ENCODE assay signal across 14 cellular contexts in the genomic region with DNA sequence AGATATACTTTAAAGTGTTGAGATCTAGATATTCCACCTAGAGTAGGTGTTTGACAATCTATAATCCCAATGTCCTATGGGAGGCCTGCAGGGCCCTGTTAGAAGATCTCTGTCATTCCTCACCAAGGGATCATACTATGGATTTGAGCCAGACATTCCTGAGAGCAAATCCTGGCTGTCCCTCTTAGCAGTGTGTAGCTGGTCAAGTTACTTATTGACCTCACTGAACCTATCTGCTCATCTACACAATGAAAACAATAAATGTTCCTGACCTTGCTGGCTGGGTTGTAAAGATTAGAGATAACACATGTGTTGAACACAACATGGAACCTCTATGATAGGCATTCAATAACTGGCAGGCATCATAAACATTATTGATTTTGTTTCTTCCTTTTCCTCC.
"Had no signal": no experiment of that assay in that cellular context is flagged by ENCODE, and none has a peak within 500 bp of the region (broad histone marks: within the 10 kb centered on the region; RNA-seq: fewer than 3 reads in every experiment).

No MANE protein-coding gene starts in this region.

- ATAC-seq: activated T-cell treated with anti-CD3 and anti-CD28 coated beads, Interleukin-2, amount 50 U/mL, for 4 hours; esophagus mucosa; left ventricle myocardium superior; stimulated activated memory B cell treated with anti-CD40 and anti-IgM and Interleukin-4, amounts not matched to agents 10 μg/mL and 1 μg/mL and 100 μg/mL, for 72 hours had no signal

- H3K27ac ChIP-seq: parathyroid adenoma had no signal

- H3K4me3 ChIP-seq: smooth muscle cell had no signal

- DNase-seq: activated CD4-positive, alpha-beta T cell treated with anti-CD3 and anti-CD28 coated beads for 1 hour; activated CD4-positive, alpha-beta T cell treated with anti-CD3 and anti-CD28 coated beads, Interleukin-2, amount 50 U/mL, for 48 hours; activated effector memory CD4-positive, alpha-beta T cell treated with anti-CD3 and anti-CD28 coated beads, Interleukin-2, amount 50 U/mL, for 16 hours; activated T-cell treated with anti-CD3 and anti-CD28 coated beads, Interleukin-2, amount 50 U/mL, for 4 hours; amygdala; cerebellar nuclear complex; left ventricle myocardium superior; mesendoderm; retina; trophoblast cell had no signal
